Comparison of ENCODE assay signal across 1 cellular context in genomic region chr1:94276900-94277581, GRCh38.
TF ChIP-seq lines count a peak whose summit lies in the region.

No MANE protein-coding gene starts in this region.

TF ChIP-seq in HepG2, 621 proteins besides CTCF, POLR2A, EP300 and RAD21 (continued from another document):
- TF ChIP-seq ZNF503 (CRISPR knock-in tag; IDR thresholded peaks at IDR 0.05) = no peak
- TF ChIP-seq MYNN (CRISPR knock-in tag; IDR thresholded peaks at IDR 0.05; ENCODE audit: low read depth) = no peak
- TF ChIP-seq SNAPC4 (CRISPR knock-in tag; IDR thresholded peaks at IDR 0.05) = no peak
- no peak for TF ChIP-seq KLF13 (CRISPR knock-in tag; IDR thresholded peaks at IDR 0.05)
- no peak for TF ChIP-seq SOX13 (IDR thresholded peaks at IDR 0.05)
- TF ChIP-seq SOX13 (CRISPR knock-in tag; conservative IDR thresholded peaks at IDR 0.05 in 1 of 2, IDR thresholded peaks at IDR 0.05 in 1 of 2) = no peak
- TF ChIP-seq JDP2 (CRISPR knock-in tag; IDR thresholded peaks at IDR 0.05; ENCODE audit: borderline replicate concordance) = no peak
- TF ChIP-seq ZNF879 (CRISPR knock-in tag; IDR thresholded peaks at IDR 0.05) = no peak
